ENCODE assay signal across 33 cellular contexts in genomic region chr3:169466990-169467389, GRCh38.
"Had no signal": no experiment of that assay in that cellular context is flagged by ENCODE, and none has a peak within 500 bp of the region (broad histone marks: within the 10 kb centered on the region; RNA-seq: fewer than 3 reads in every experiment).

No MANE protein-coding gene starts in this region.

- H3K9me3 Mint-ChIP-seq: activated B cell treated with CpG ODN at 0.5 μM for 24 hours; activated CD4-positive, alpha-beta memory T cell treated with anti-CD3 and anti-CD28 coated beads for 36 hours; activated CD4-positive, alpha-beta T cell treated with anti-CD3 and anti-CD28 coated beads, Interleukin-2, amount 10 ng/mL, durations not matched to agents 24 days and 14 days; activated CD8-positive, alpha-beta T cell treated with anti-CD3 and anti-CD28 coated beads for 36 hours; activated naive CD4-positive, alpha-beta T cell treated with anti-CD3 and anti-CD28 coated beads for 36 hours; activated naive CD8-positive, alpha-beta T cell treated with anti-CD3 and anti-CD28 coated beads for 36 hours; activated T-cell treated with anti-CD3 and anti-CD28 coated beads, Interleukin-2, amount 50 U/mL, for 4 hours; activated T-cell treated with anti-CD3 and anti-CD28 coated beads, Interleukin-2, amount 50 U/mL, for 72 hours; activated T-helper 1 cell treated with anti-CD3 and anti-CD28 coated beads, Interleukin-12 subunit alpha, Interleukin-12 subunit beta, Interleukin-2, Interleukin-4 antibody, amounts not matched to agents 30 ng/mL and 10 ng/mL and 1 ng/mL, durations not matched to agents 14 hours and 24 hours and 36 hours; activated T-helper 17 cell treated with anti-CD3 and anti-CD28 coated beads, Interleukin-2, amount 50 U/mL, for 72 hours; T-helper 2 cell treated with Interferon-gamma antibody and Interleukin-4, amounts not matched to agents 5 μg/mL and 100 μg/mL, for 36 hours had no signal

- H3K4me3 Mint-ChIP-seq: activated B cell treated with CpG ODN at 0.5 μM for 24 hours; activated CD4-positive, alpha-beta memory T cell treated with anti-CD3 and anti-CD28 coated beads for 36 hours; activated CD4-positive, alpha-beta T cell treated with anti-CD3 and anti-CD28 coated beads, Interleukin-2, amount 10 ng/mL, durations not matched to agents 24 days and 14 days; activated CD8-positive, alpha-beta T cell treated with anti-CD3 and anti-CD28 coated beads for 36 hours; activated naive CD4-positive, alpha-beta T cell treated with anti-CD3 and anti-CD28 coated beads for 36 hours; activated naive CD8-positive, alpha-beta T cell treated with anti-CD3 and anti-CD28 coated beads for 36 hours; activated T-cell treated with anti-CD3 and anti-CD28 coated beads, Interleukin-2, amount 50 U/mL, for 4 hours; activated T-cell treated with anti-CD3 and anti-CD28 coated beads, Interleukin-2, amount 50 U/mL, for 72 hours; activated T-helper 1 cell treated with anti-CD3 and anti-CD28 coated beads, Interleukin-12 subunit alpha, Interleukin-12 subunit beta, Interleukin-2, Interleukin-4 antibody, amounts not matched to agents 30 ng/mL and 10 ng/mL and 1 ng/mL, durations not matched to agents 14 hours and 24 hours and 36 hours; activated T-helper 17 cell treated with anti-CD3 and anti-CD28 coated beads, Interleukin-2, amount 50 U/mL, for 72 hours; T-helper 2 cell treated with Interferon-gamma antibody and Interleukin-4, amounts not matched to agents 5 μg/mL and 100 μg/mL, for 36 hours had no signal

- H3K27ac ChIP-seq: adrenal gland, body of pancreas, brain microvascular endothelial cell, breast epithelium, VCaP had no signal

- H3K27ac Mint-ChIP-seq: activated B cell treated with CpG ODN at 0.5 μM for 24 hours; activated CD4-positive, alpha-beta memory T cell treated with anti-CD3 and anti-CD28 coated beads for 36 hours; activated CD4-positive, alpha-beta T cell treated with anti-CD3 and anti-CD28 coated beads, Interleukin-2, amount 10 ng/mL, durations not matched to agents 24 days and 14 days; activated CD8-positive, alpha-beta T cell treated with anti-CD3 and anti-CD28 coated beads for 36 hours; activated naive CD4-positive, alpha-beta T cell treated with anti-CD3 and anti-CD28 coated beads for 36 hours; activated naive CD4-positive, alpha-beta T cell treated with anti-CD3 and anti-CD28 coated beads, Interleukin-2, amount 50 U/mL, for 72 hours; activated naive CD8-positive, alpha-beta T cell treated with anti-CD3 and anti-CD28 coated beads for 36 hours; activated T-cell treated with anti-CD3 and anti-CD28 coated beads, Interleukin-2, amount 50 U/mL, for 72 hours; activated T-helper 1 cell treated with anti-CD3 and anti-CD28 coated beads, Interleukin-12 subunit alpha, Interleukin-12 subunit beta, Interleukin-2, Interleukin-4 antibody, amounts not matched to agents 30 ng/mL and 10 ng/mL and 1 ng/mL, durations not matched to agents 14 hours and 24 hours and 36 hours; activated T-helper 17 cell treated with anti-CD3 and anti-CD28 coated beads, Interleukin-2, amount 50 U/mL, for 72 hours; T-helper 2 cell treated with Interferon-gamma antibody and Interleukin-4, amounts not matched to agents 5 μg/mL and 100 μg/mL, for 36 hours had no signal

- H3K4me1 ChIP-seq: adrenal gland, body of pancreas, breast epithelium had no signal

- H3K36me3 ChIP-seq: adrenal gland, brain microvascular endothelial cell, breast epithelium had no signal

- H3K36me3 Mint-ChIP-seq: activated CD4-positive, alpha-beta memory T cell treated with anti-CD3 and anti-CD28 coated beads for 36 hours; activated naive CD4-positive, alpha-beta T cell treated with anti-CD3 and anti-CD28 coated beads, Interleukin-2, amount 50 U/mL, for 72 hours; activated naive CD8-positive, alpha-beta T cell treated with anti-CD3 and anti-CD28 coated beads for 36 hours had no signal

- H3K4me3 ChIP-seq: adrenal gland, body of pancreas, breast epithelium had no signal

- DNase-seq: activated B cell treated with CpG ODN at 0.5 μM for 24 hours; activated CD4-positive, alpha-beta memory T cell treated with anti-CD3 and anti-CD28 coated beads for 36 hours; activated CD4-positive, alpha-beta T cell treated with anti-CD3 and anti-CD28 coated beads for 4 hours; activated CD4-positive, alpha-beta T cell treated with anti-CD3 and anti-CD28 coated beads, Interleukin-2, amount 10 ng/mL, durations not matched to agents 24 days and 14 days; activated CD4-positive, alpha-beta T cell treated with anti-CD3 and anti-CD28 coated beads, Interleukin-2, amount 50 U/mL, for 1 hour; activated CD4-positive, alpha-beta T cell treated with anti-CD3 and anti-CD28 coated beads, Interleukin-2, amount 50 U/mL, for 4 hours; activated CD4-positive, CD25-positive, alpha-beta regulatory T cell treated with anti-CD3 and anti-CD28 coated beads, Interleukin-2, amount 50 U/mL, for 72 hours; activated CD8-positive, alpha-beta memory T cell treated with anti-CD3 and anti-CD28 coated beads, Interleukin-2, amount 50 U/mL, for 4 hours; activated CD8-positive, alpha-beta T cell treated with anti-CD3 and anti-CD28 coated beads for 36 hours; activated effector memory CD4-positive, alpha-beta T cell treated with anti-CD3 and anti-CD28 coated beads, Interleukin-2, amount 50 U/mL, for 16 hours; activated gamma-delta T cell treated with Interleukin-2 at 50 U/mL for 16 hours; activated naive CD4-positive, alpha-beta T cell; activated naive CD4-positive, alpha-beta T cell treated with anti-CD3 and anti-CD28 coated beads for 36 hours; activated naive CD4-positive, alpha-beta T cell treated with anti-CD3 and anti-CD28 coated beads, Interleukin-2, amount 50 U/mL, for 16 hours; activated naive CD8-positive, alpha-beta T cell treated with anti-CD3 and anti-CD28 coated beads for 36 hours; activated T-cell treated with anti-CD3 and anti-CD28 coated beads for 4 hours; activated T-cell treated with anti-CD3 and anti-CD28 coated beads, Interleukin-2, amount 50 U/mL, for 1 hour; activated T-cell treated with anti-CD3 and anti-CD28 coated beads, Interleukin-2, amount 50 U/mL, for 4 hours; activated T-cell treated with anti-CD3 and anti-CD28 coated beads, Interleukin-2, amount 50 U/mL, for 72 hours; adrenal gland; amniotic stem cell; aorta; body of pancreas; brain microvascular endothelial cell; central memory CD4-positive, alpha-beta T cell; T-helper 2 cell; T-helper 9 cell had no signal

- H3K4me1 Mint-ChIP-seq: activated B cell treated with CpG ODN at 0.5 μM for 24 hours; activated CD4-positive, alpha-beta T cell treated with anti-CD3 and anti-CD28 coated beads, Interleukin-2, amount 10 ng/mL, durations not matched to agents 24 days and 14 days; activated naive CD8-positive, alpha-beta T cell treated with anti-CD3 and anti-CD28 coated beads for 36 hours; activated T-helper 17 cell treated with anti-CD3 and anti-CD28 coated beads, Interleukin-2, amount 50 U/mL, for 72 hours had no signal

- H3K9me3 ChIP-seq: adrenal gland, body of pancreas, breast epithelium had no signal
